11 cellular contexts compared by ENCODE assay signal in genomic region chr16:28189237-28189636, GRCh38. TPM values are rescaled to one million over a fixed set of nuclear protein-coding genes. Genes with fewer than 3 reads are reported as not detected.
DNase-seq lines count a peak whose midpoint lies in the region; ATAC-seq and TF ChIP-seq lines count a peak whose summit lies in the region.
"Had no signal": no experiment of that assay in that cellular context is flagged by ENCODE, and none has a peak within 500 bp of the region (broad histone marks: within the 10 kb centered on the region; RNA-seq: fewer than 3 reads in every experiment).

No MANE protein-coding gene starts in this region.

- peak; percentile 38 for ATAC-seq in activated CD8-positive, alpha-beta memory T cell treated with anti-CD3 and anti-CD28 coated beads, Interleukin-2, amount 10 ng/mL, durations not matched to agents 7 days and 5 days
- ATAC-seq in natural killer cell treated with Interleukin-12 subunit alpha and Interleukin-12 subunit beta and Interleukin-15 and Interleukin-18, amount 100 ng/mL, for 72 hours: no peak

- H3K36me3 Mint-ChIP-seq in activated CD8-positive, alpha-beta memory T cell treated with anti-CD3 and anti-CD28 coated beads, Interleukin-2, amount 10 ng/mL, durations not matched to agents 7 days and 5 days: peaks cover 36% of the 10 kb centered on the region
- H3K36me3 Mint-ChIP-seq in natural killer cell treated with Interleukin-12 subunit alpha and Interleukin-12 subunit beta and Interleukin-15 and Interleukin-18, amount 100 ng/mL, for 72 hours: peaks cover 8% of the 10 kb centered on the region

- H3K27ac ChIP-seq in RWPE1: peak overlapping the region; percentile 8; the same call in 1 of the 2 replicates

- H3K4me3 ChIP-seq in cardiac fibroblast (replicated peaks in 1 of 2; ENCODE audit: low read depth in 2 of 2, low read length in 2 of 2): no peak overlapping the region

- CTCF ChIA-PET in activated CD8-positive, alpha-beta memory T cell treated with anti-CD3 and anti-CD28 coated beads, Interleukin-2, amount 10 ng/mL, durations not matched to agents 7 days and 5 days (lab: Charles Lee): interaction anchor here (0.6 to 4.4 kb wide), 5 partner anchors 13 to 40 kb away, joined by 3 to 40 read pairs (median 4); partner anchors contain the start of gene XPO6
- CTCF ChIA-PET in RWPE1 (lab: Yijun Ruan, JAX): no interaction called here

- peak overlapping the region; percentile 94 for H3K27ac Mint-ChIP-seq in activated CD8-positive, alpha-beta memory T cell treated with anti-CD3 and anti-CD28 coated beads, Interleukin-2, amount 10 ng/mL, durations not matched to agents 7 days and 5 days
- H3K27ac Mint-ChIP-seq in natural killer cell treated with Interleukin-12 subunit alpha and Interleukin-12 subunit beta and Interleukin-15 and Interleukin-18, amount 100 ng/mL, for 72 hours: peak overlapping the region; percentile 88 to 91

- no peaks in the 10 kb centered on the region for H3K27me3 Mint-ChIP-seq in activated CD8-positive, alpha-beta memory T cell treated with anti-CD3 and anti-CD28 coated beads, Interleukin-2, amount 10 ng/mL, durations not matched to agents 7 days and 5 days
- H3K27me3 Mint-ChIP-seq in natural killer cell treated with Interleukin-12 subunit alpha and Interleukin-12 subunit beta and Interleukin-15 and Interleukin-18, amount 100 ng/mL, for 72 hours: no peaks in the 10 kb centered on the region

- no peaks in the 10 kb centered on the region for H3K9me3 Mint-ChIP-seq in activated CD8-positive, alpha-beta memory T cell treated with anti-CD3 and anti-CD28 coated beads, Interleukin-2, amount 10 ng/mL, durations not matched to agents 7 days and 5 days (ENCODE audit: low read depth)
- H3K9me3 Mint-ChIP-seq in natural killer cell treated with Interleukin-12 subunit alpha and Interleukin-12 subunit beta and Interleukin-15 and Interleukin-18, amount 100 ng/mL, for 72 hours: no peaks in the 10 kb centered on the region

- DNase-seq in activated CD8-positive, alpha-beta memory T cell treated with anti-CD3 and anti-CD28 coated beads, Interleukin-2, amount 10 ng/mL, durations not matched to agents 7 days and 5 days: peak; percentile 73
- no peak for DNase-seq in activated CD8-positive, alpha-beta memory T cell treated with anti-CD3 and anti-CD28 coated beads for 24 hours
- DNase-seq in RWPE1 (ENCODE audit: low spot score) (no peak), cardiac fibroblast (ENCODE audit: low read depth in 2 of 2) (peak; percentile 19 to 52), COLO668 (lab: John Stamatoyannopoulos, UW; ENCODE audit: unreplicated experiment) (no peak), NCI-H187 treated with DMSO at 0.1 percent for 48 hours (lab: John Stamatoyannopoulos, UW) (no peak), iPS-NIHi11 (ENCODE audit: low spot score) (no peak)
- no peak for DNase-seq in natural killer cell treated with Interleukin-12 subunit alpha and Interleukin-12 subunit beta and Interleukin-15 and Interleukin-18, amount 100 ng/mL, for 72 hours (ENCODE audit: low spot score)
- DNase-seq: activated CD4-positive, CD25-positive, alpha-beta regulatory T cell treated with anti-CD3 and anti-CD28 coated beads, Interleukin-2, amount 50 U/mL, for 72 hours; cerebellar nuclear complex; OCI-M1 had no signal

- peaks cover 86% of the 10 kb centered on the region for H3K4me1 Mint-ChIP-seq in activated CD8-positive, alpha-beta memory T cell treated with anti-CD3 and anti-CD28 coated beads, Interleukin-2, amount 10 ng/mL, durations not matched to agents 7 days and 5 days
- H3K4me1 Mint-ChIP-seq in natural killer cell treated with Interleukin-12 subunit alpha and Interleukin-12 subunit beta and Interleukin-15 and Interleukin-18, amount 100 ng/mL, for 72 hours (ENCODE audit: low read depth in 2 of 2): peaks cover 67 to 83% of the 10 kb centered on the region in 2 donors

- POLR2A ChIA-PET in RWPE1 (lab: Yijun Ruan, JAX; ENCODE audit: low non-redundant PET): no interaction called here

- TF ChIP-seq CTCF in RWPE1 (conservative IDR thresholded peaks at IDR 0.05; ENCODE audit: low read depth): no peak
- TF ChIP-seq CTCF in cardiac fibroblast (IDR thresholded peaks at IDR 0.05; ENCODE audit: low read depth, low read length): no peak

- H3K4me3 Mint-ChIP-seq in activated CD8-positive, alpha-beta memory T cell treated with anti-CD3 and anti-CD28 coated beads, Interleukin-2, amount 10 ng/mL, durations not matched to agents 7 days and 5 days: peak overlapping the region; percentile 59
- H3K4me3 Mint-ChIP-seq in natural killer cell treated with Interleukin-12 subunit alpha and Interleukin-12 subunit beta and Interleukin-15 and Interleukin-18, amount 100 ng/mL, for 72 hours: peak overlapping the region; percentile 72

RNA-seq across cellular contexts. Expression of gene XPO6, which starts 22.5 kb away (rescaled TPM):
- 100 to 1,000 TPM; 204 to 267 TPM for total RNA-seq in activated CD8-positive, alpha-beta memory T cell treated with anti-CD3 and anti-CD28 coated beads, Interleukin-2, amount 10 ng/mL, durations not matched to agents 7 days and 5 days
- total RNA-seq in natural killer cell treated with Interleukin-12 subunit alpha and Interleukin-12 subunit beta and Interleukin-15 and Interleukin-18, amount 100 ng/mL, for 72 hours: 100 to 1,000 TPM; 212 to 386 TPM

Comparison
In these comparisons a context has a peak if more than half of its experiments do, and no peak if none do; other contexts are left out.
1. DNase-seq: peak in activated CD8-positive, alpha-beta memory T cell treated with anti-CD3 and anti-CD28 coated beads, Interleukin-2, amount 10 ng/mL, durations not matched to agents 7 days and 5 days (single experiment) and cardiac fibroblast (2 of 2); none in activated CD8-positive, alpha-beta memory T cell treated with anti-CD3 and anti-CD28 coated beads for 24 hours (single experiment), RWPE1 (single experiment), natural killer cell treated with Interleukin-12 subunit alpha and Interleukin-12 subunit beta and Interleukin-15 and Interleukin-18, amount 100 ng/mL, for 72 hours (single experiment), COLO668 (single experiment), NCI-H187 treated with DMSO at 0.1 percent for 48 hours (single experiment) and iPS-NIHi11 (single experiment).